8 cellular contexts compared by ENCODE assay signal in genomic region chr2:229445013-229445412, GRCh38.
A peak's percentile ranks its signal among the peaks of the same experiment; 100 is the strongest.
DNase-seq lines count a peak whose midpoint lies in the region; ATAC-seq and TF ChIP-seq lines count a peak whose summit lies in the region.

No MANE protein-coding gene starts in this region.

- no TSS peak for BruUV-seq in Panc1 (replicated peaks; lab: Mats Ljungman, UMichigan)

- peak overlapping the region; percentile 3 for H3K9ac ChIP-seq in fibroblast of lung (ENCODE audit: insufficient read depth, low read length)

- no peak overlapping the region for H3K27ac Mint-ChIP-seq in activated T-cell treated with anti-CD3 and anti-CD28 coated beads, Interleukin-2, amount 50 U/mL, for 72 hours
- no peak overlapping the region for H3K27ac Mint-ChIP-seq in naive thymus-derived CD8-positive, alpha-beta T cell

- H3K4me3 ChIP-seq in Panc1 (ENCODE audit: low read depth in 2 of 2, low read length in 2 of 2) (peak overlapping the region in 1 of 2 experiments; percentile 28; a peak in 2 of 4 replicates), fibroblast of lung (replicated peaks in 1 of 4; ENCODE audit: control extremely low read depth in 1 of 4, insufficient read depth in 1 of 4, low read depth in 3 of 4, low read length in 4 of 4) (peak overlapping the region in 1 of 4 experiments; percentile 15), osteoblast (ENCODE audit: insufficient read depth, low read length) (peak overlapping the region; percentile 52)

- peak; percentile 86 for DNase-seq in AG09319 (ENCODE audit: extremely low read depth, low read depth)
- peak; percentile 94 for DNase-seq in Panc1 (ENCODE audit: low read depth, low spot score)
- peak; percentile 98 for DNase-seq in fibroblast of lung (ENCODE audit: low read depth in 2 of 2)
- DNase-seq in osteoblast (ENCODE audit: insufficient read length, low spot score, missing footprints) = peak; percentile 85
- no peak for DNase-seq in NCI-H1048 (lab: John Stamatoyannopoulos, UW)
- DNase-seq in activated T-cell treated with anti-CD3 and anti-CD28 coated beads, Interleukin-2, amount 50 U/mL, for 72 hours = no peak
- no peak for DNase-seq in naive thymus-derived CD8-positive, alpha-beta T cell

- POLR2A ChIA-PET in Panc1 (lab: Charles Lee) = no interaction called here
- POLR2A ChIA-PET in naive thymus-derived CD8-positive, alpha-beta T cell (lab: Charles Lee) = no interaction called here

- H3K79me2 ChIP-seq in fibroblast of lung (ENCODE audit: control insufficient read depth, insufficient read depth, low read length) (no peaks in the 10 kb centered on the region), osteoblast (ENCODE audit: insufficient read depth, low read length) (no peaks in the 10 kb centered on the region)

- peaks cover 13% of the 10 kb centered on the region for H3K27me3 Mint-ChIP-seq in activated T-cell treated with anti-CD3 and anti-CD28 coated beads, Interleukin-2, amount 50 U/mL, for 72 hours (ENCODE audit: low read depth)
- peaks cover 7 to 32% (median 11%) of the 10 kb centered on the region in 5 donors for H3K27me3 Mint-ChIP-seq in naive thymus-derived CD8-positive, alpha-beta T cell

- CTCF ChIA-PET in Panc1 (lab: Charles Lee) = interaction anchor here (0.6 to 0.7 kb wide), 2 partner anchors 14 to 142 kb away, joined by 3 to 6 read pairs; no protein-coding TSS in a partner anchor

- H3K27me3 ChIP-seq in Panc1 (ENCODE audit: control insufficient read depth, insufficient read depth, low read length) = no peaks in the 10 kb centered on the region
- H3K27me3 ChIP-seq in fibroblast of lung (ENCODE audit: control insufficient read depth, insufficient read depth, low read length) = no peaks in the 10 kb centered on the region
- no peaks in the 10 kb centered on the region for H3K27me3 ChIP-seq in osteoblast (ENCODE audit: insufficient read depth, low read length)

- H3K36me3 ChIP-seq in Panc1 (ENCODE audit: control insufficient read depth, insufficient read depth, low read length) (no peaks in the 10 kb centered on the region), fibroblast of lung (ENCODE audit: control insufficient read depth, insufficient read depth, low read length) (no peaks in the 10 kb centered on the region), osteoblast (ENCODE audit: insufficient read depth, low read length) (no peaks in the 10 kb centered on the region)

- no peaks in the 10 kb centered on the region for H3K4me1 Mint-ChIP-seq in activated T-cell treated with anti-CD3 and anti-CD28 coated beads, Interleukin-2, amount 50 U/mL, for 72 hours (ENCODE audit: low read depth)
- no peaks in the 10 kb centered on the region for H3K4me1 Mint-ChIP-seq in naive thymus-derived CD8-positive, alpha-beta T cell

- peaks cover 15% of the 10 kb centered on the region for H3K4me1 ChIP-seq in Panc1 (ENCODE audit: control insufficient read depth, insufficient read depth, low read length)
- H3K4me1 ChIP-seq in fibroblast of lung (ENCODE audit: control insufficient read depth, extremely low read depth, insufficient read depth, low read length) = peaks cover 5% of the 10 kb centered on the region
- peaks cover 31% of the 10 kb centered on the region for H3K4me1 ChIP-seq in osteoblast (ENCODE audit: insufficient read depth, low read length)

- peak overlapping the region; percentile 49 for H3K4me2 ChIP-seq in fibroblast of lung (ENCODE audit: extremely low read depth, insufficient read depth, low read length)
- peak overlapping the region; percentile 82 for H3K4me2 ChIP-seq in osteoblast (ENCODE audit: insufficient read depth, low read length)

- H2AFZ ChIP-seq in fibroblast of lung (ENCODE audit: low read length) (peak overlapping the region; percentile 20), osteoblast (ENCODE audit: low read length) (peak overlapping the region; percentile 80)

- H3K9me3 ChIP-seq in Panc1 (ENCODE audit: control insufficient read depth, insufficient read depth, low read depth, low read length) = no peaks in the 10 kb centered on the region
- H3K9me3 ChIP-seq in fibroblast of lung (ENCODE audit: control insufficient read depth, insufficient read depth, low read depth, low read length) = no peaks in the 10 kb centered on the region
- H3K9me3 ChIP-seq in osteoblast (ENCODE audit: low read depth, low read length) = no peaks in the 10 kb centered on the region

- H3K27ac ChIP-seq in Panc1 (ENCODE audit: low read length) (peak overlapping the region; percentile 78), fibroblast of lung (ENCODE audit: insufficient read depth, low read length) (peak overlapping the region; percentile 78), osteoblast (ENCODE audit: low read depth, low read length) (peak overlapping the region; percentile 98)

- in situ Hi-C loops in Panc1 (cut with HindIII; ENCODE audit: low pct_unique_long_range_greater_than_20kb, low sequenced_read_pairs) = no loop called here

- no peaks in the 10 kb centered on the region for H4K20me1 ChIP-seq in fibroblast of lung (ENCODE audit: control insufficient read depth, extremely low read depth, insufficient read depth, low read length)
- no peaks in the 10 kb centered on the region for H4K20me1 ChIP-seq in osteoblast (ENCODE audit: insufficient read depth, low read length)

- no peaks in the 10 kb centered on the region for H3K36me3 Mint-ChIP-seq in activated T-cell treated with anti-CD3 and anti-CD28 coated beads, Interleukin-2, amount 50 U/mL, for 72 hours (ENCODE audit: insufficient read depth in 2 of 2)
- H3K36me3 Mint-ChIP-seq in naive thymus-derived CD8-positive, alpha-beta T cell = no peaks in the 10 kb centered on the region

- TF ChIP-seq CTCF in AG09319 (IDR thresholded peaks at IDR 0.05; ENCODE audit: low read depth, low read length) = no peak; the same call in 1 of the 2 replicates
- peak; percentile 24; the same call in 1 of the 2 replicates for TF ChIP-seq CTCF in Panc1 (IDR thresholded peaks at IDR 0.05)
- TF ChIP-seq CTCF in fibroblast of lung (conservative IDR thresholded peaks at IDR 0.05 in 1 of 2, IDR thresholded peaks at IDR 0.05 in 1 of 2; ENCODE audit: low read depth in 1 of 2, low read length in 2 of 2) = no peak
- TF ChIP-seq CTCF in osteoblast (IDR thresholded peaks at IDR 0.05; ENCODE audit: extremely low read depth, low read depth, low read length) = no peak

- no peak overlapping the region for H3K4me3 Mint-ChIP-seq in activated T-cell treated with anti-CD3 and anti-CD28 coated beads, Interleukin-2, amount 50 U/mL, for 72 hours
- H3K4me3 Mint-ChIP-seq in naive thymus-derived CD8-positive, alpha-beta T cell = no peak overlapping the region

- peaks cover 0 to 2% of the 10 kb centered on the region in 2 donors for H3K9me3 Mint-ChIP-seq in activated T-cell treated with anti-CD3 and anti-CD28 coated beads, Interleukin-2, amount 50 U/mL, for 72 hours
- H3K9me3 Mint-ChIP-seq in naive thymus-derived CD8-positive, alpha-beta T cell = peaks cover 0 to 14% (median 0%) of the 10 kb centered on the region in 9 donors

- ATAC-seq in Panc1 = peak; percentile 98
- ATAC-seq in HG02623 (IDR thresholded peaks at IDR 0.05; ENCODE audit: unreplicated experiment) = no peak
- ATAC-seq in activated T-cell treated with anti-CD3 and anti-CD28 coated beads, Interleukin-2, amount 50 U/mL, for 72 hours (replicated peaks in 1 of 2) = no peak
- no peak for ATAC-seq in naive thymus-derived CD8-positive, alpha-beta T cell

- intact Hi-C loops in Panc1 (cut with micrococcal nuclease; ENCODE audit: unreplicated experiment) = loop anchor here (5.0 kb wide), 1 partner anchor 137 kb away; no protein-coding TSS in a partner anchor

Comparison
In these comparisons a context has a peak if more than half of its experiments do, and no peak if none do; other contexts are left out.
1. DNase-seq: peak in AG09319 (single experiment), Panc1 (single experiment), fibroblast of lung (2 of 2) and osteoblast (single experiment); none in NCI-H1048 (single experiment), activated T-cell treated with anti-CD3 and anti-CD28 coated beads, Interleukin-2, amount 50 U/mL, for 72 hours (0 of 2) and naive thymus-derived CD8-positive, alpha-beta T cell (0 of 10).
2. Peak in every context shown above with its lines, with median percentiles within 50 percentile points of each other: H3K27ac ChIP-seq.